In genomic region chr1:71080178-71080781, GRCh38 we compare ENCODE assay signal across 8 cellular contexts. TPM values are rescaled to one million over a fixed set of nuclear protein-coding genes. Genes with fewer than 3 reads are reported as not detected.
A peak's percentile ranks its signal among the peaks of the same experiment; 100 is the strongest.
DNase-seq lines count a peak whose midpoint lies in the region; ATAC-seq, FAIRE-seq and TF ChIP-seq lines count a peak whose summit lies in the region.

No MANE protein-coding gene starts in this region.

- TF ChIP-seq EP300 in HepG2 (IDR thresholded peaks at IDR 0.05; ENCODE audit: low read depth in 2 of 2, low read length in 2 of 2), result no peak
- TF ChIP-seq EP300 in HepG2 (CRISPR knock-in tag; IDR thresholded peaks at IDR 0.05; ENCODE audit: borderline replicate concordance), result no peak

- H3K4me1 ChIP-seq in HEK293 (ENCODE audit: control insufficient read depth, insufficient read depth, low read length) (0 out of 2 replicates have a peak, but pooled peaks cover 3% of the 10 kb centered on the region), OCI-LY1 (ENCODE audit: insufficient read depth, low read length, severe bottlenecking) (peaks cover 23% of the 10 kb centered on the region), mammary epithelial cell (ENCODE audit: insufficient read depth, low read length) (peaks cover 7% of the 10 kb centered on the region), HepG2 (ENCODE audit: insufficient read depth, low read length) (peaks cover 28% of the 10 kb centered on the region), stomach smooth muscle (ENCODE audit: control insufficient read depth, insufficient read depth, low read length) (peaks cover 3% of the 10 kb centered on the region)

- no peaks in the 10 kb centered on the region for H3K9me2 ChIP-seq in OCI-LY1 (ENCODE audit: low read depth, low read length)

- WGBS in mammary epithelial cell (ENCODE audit: low coverage, missing lambda C conversion rate), result 3% methylated on average over 10 of the region's 20 CpGs
- WGBS in HepG2 (ENCODE audit: low lambda C conversion rate), result under 1% methylated on average over 20 of the region's 20 CpGs

- BruUV-seq in mammary epithelial cell (replicated peaks; lab: Mats Ljungman, UMichigan) (TSS peak; percentile 41), HepG2 (replicated peaks; lab: Mats Ljungman, UMichigan) (TSS peak; percentile 53)

- H4K20me1 ChIP-seq in OCI-LY1 (ENCODE audit: insufficient read depth, low read length) (0 out of 2 replicates have a peak, but pooled peaks cover 6% of the 10 kb centered on the region), mammary epithelial cell (ENCODE audit: insufficient read depth, low read length) (peaks cover 2% of the 10 kb centered on the region), HepG2 (ENCODE audit: insufficient read depth, low read length) (peaks cover 26% of the 10 kb centered on the region)

- H2AFZ ChIP-seq in OCI-LY1 (ENCODE audit: low read length), result no peak overlapping the region
- peak overlapping the region; percentile 95 for H2AFZ ChIP-seq in mammary epithelial cell (ENCODE audit: low read depth, low read length)
- H2AFZ ChIP-seq in HepG2 (ENCODE audit: low read length), result peak overlapping the region; percentile 95

- H3K27me3 ChIP-seq in OCI-LY1 (ENCODE audit: insufficient read depth, low read length), result no peaks in the 10 kb centered on the region
- H3K27me3 ChIP-seq in mammary epithelial cell (ENCODE audit: insufficient read depth, low read length), result no peaks in the 10 kb centered on the region
- peaks cover 0 to 4% of the 10 kb centered on the region in 2 experiments; a peak in 1 of 5 replicates for H3K27me3 ChIP-seq in HepG2 (ENCODE audit: control insufficient read depth in 1 of 2, insufficient read depth in 2 of 2, low read length in 2 of 2)
- no peaks in the 10 kb centered on the region for H3K27me3 ChIP-seq in stomach smooth muscle (ENCODE audit: control insufficient read depth in 1 of 2, insufficient read depth in 2 of 2, low read length in 2 of 2)

- no peaks in the 10 kb centered on the region for H3K9me3 ChIP-seq in HEK293 (ENCODE audit: control insufficient read depth, insufficient read depth, low read depth, low read length)
- no peaks in the 10 kb centered on the region for H3K9me3 ChIP-seq in OCI-LY1 (ENCODE audit: low read length)
- H3K9me3 ChIP-seq in mammary epithelial cell (replicated peaks; ENCODE audit: insufficient read depth, low read length), result no peaks in the 10 kb centered on the region
- no peaks in the 10 kb centered on the region for H3K9me3 ChIP-seq in HepG2 (ENCODE audit: low read length)
- H3K9me3 ChIP-seq in stomach smooth muscle (ENCODE audit: control insufficient read depth in 2 of 2, low read length in 2 of 2), result no peaks in the 10 kb centered on the region

- H3K36me3 ChIP-seq in HEK293 (ENCODE audit: control insufficient read depth in 2 of 2, insufficient read depth in 1 of 2, low read length in 2 of 2) (peaks cover 22 to 38% of the 10 kb centered on the region in 2 experiments), OCI-LY1 (ENCODE audit: insufficient read depth, low read length) (peaks cover 39% of the 10 kb centered on the region), mammary epithelial cell (ENCODE audit: insufficient read depth, low read length) (peaks cover 16% of the 10 kb centered on the region), HepG2 (replicated peaks in 1 of 2; ENCODE audit: control insufficient read depth in 1 of 2, insufficient read depth in 2 of 2, low read length in 2 of 2) (peaks cover 8 to 29% of the 10 kb centered on the region in 2 experiments), stomach smooth muscle (ENCODE audit: control insufficient read depth in 2 of 2, insufficient read depth in 2 of 2, low read length in 2 of 2) (peaks cover 15 to 17% of the 10 kb centered on the region in 2 donors)

- no peaks in the 10 kb centered on the region for H3F3A ChIP-seq in OCI-LY1 (ENCODE audit: insufficient read depth, low read length)

- CTCF ChIA-PET in HEK293 (lab: Yijun Ruan, JAX) (interaction anchor here (1.0 to 1.5 kb wide), 3 partner anchors 10 to 80 kb away, joined by 3 to 9 read pairs (median 4); no protein-coding TSS in a partner anchor), mammary epithelial cell (lab: Charles Lee; ENCODE audit: low non-redundant PET) (no interaction called here), HepG2 (lab: Yijun Ruan, JAX; ENCODE audit: low intra/inter-chr PET ratio, low total read pairs) (no interaction called here)

- no peak for TF ChIP-seq RAD21 in HepG2 (CRISPR knock-in tag; IDR thresholded peaks at IDR 0.05)

- peak; percentile 32 for DNase-seq in SIG-M5 treated with dmso at 0.1 percent for 504 hours (lab: John Stamatoyannopoulos, UW; ENCODE audit: unreplicated experiment)
- DNase-seq in SIG-M5 (lab: John Stamatoyannopoulos, UW), result no peak
- DNase-seq in mammary epithelial cell, result peak; percentile 15
- peak; percentile 6 for DNase-seq in HepG2 (ENCODE audit: low spot score)

- peak overlapping the region; percentile 70 for H3K4me3 ChIP-seq in HEK293 (ENCODE audit: low read depth, low read length)
- H3K4me3 ChIP-seq in OCI-LY1 (ENCODE audit: low read depth, low read length, poor library complexity, severe bottlenecking), result peak overlapping the region; percentile 98
- H3K4me3 ChIP-seq in mammary epithelial cell (replicated peaks in 1 of 3; ENCODE audit: insufficient read depth in 1 of 3, low read depth in 2 of 3, low read length in 3 of 3), result peak overlapping the region; percentile 83 to 99 (median 92)
- H3K4me3 ChIP-seq in HepG2 (replicated peaks in 1 of 3; ENCODE audit: insufficient read depth in 1 of 3, low read depth in 2 of 3, low read length in 3 of 3), result peak overlapping the region; percentile 93 to 99 (median 97)
- H3K4me3 ChIP-seq in stomach smooth muscle (ENCODE audit: low read length in 2 of 2), result peak overlapping the region; percentile 91 to 94

- dilution Hi-C loops in mammary epithelial cell (cut with HindIII; ENCODE audit: low sequenced_read_pairs), result no loop called here

- peaks cover 34% of the 10 kb centered on the region for H3K79me2 ChIP-seq in OCI-LY1 (ENCODE audit: insufficient read depth, low read length)
- H3K79me2 ChIP-seq in mammary epithelial cell (ENCODE audit: insufficient read depth, low read length), result peaks cover 53% of the 10 kb centered on the region
- peaks cover 40% of the 10 kb centered on the region for H3K79me2 ChIP-seq in HepG2 (ENCODE audit: insufficient read depth, low read length)

- peak overlapping the region; percentile 99 for H3K9ac ChIP-seq in OCI-LY1 (ENCODE audit: low read length)
- H3K9ac ChIP-seq in mammary epithelial cell (ENCODE audit: insufficient read depth, low read length), result peak overlapping the region; percentile 99
- H3K9ac ChIP-seq in HepG2 (ENCODE audit: insufficient read depth, low read depth, low read length), result peak overlapping the region; percentile 100
- H3K9ac ChIP-seq in stomach smooth muscle (ENCODE audit: low read length in 2 of 2), result peak overlapping the region; percentile 83 to 95

- intact Hi-C loops in mammary epithelial cell (cut with micrococcal nuclease), result loop anchor here (10.0 kb wide), 1 partner anchor 1205 kb away; the partner anchor contains the start of gene NEGR1
- intact Hi-C loops in HepG2 (cut with micrococcal nuclease; ENCODE audit: unreplicated experiment), result loop anchor here (5.0 to 10.0 kb wide), 2 partner anchors 873 to 1405 kb away; partner anchors contain the start of gene LRRC40

- ATAC-seq in HepG2 (peak; percentile 63), GM18519 (IDR thresholded peaks at IDR 0.05; ENCODE audit: low FRiP score, unreplicated experiment) (no peak)

- in situ Hi-C loops in mammary epithelial cell (cut with MboI; ENCODE audit: low sequenced_read_pairs in 2 of 2), result no loop called here
- in situ Hi-C loops in HepG2 (cut with HindIII; ENCODE audit: extremely low pct_ligation_motif_present, low pct_unique_long_range_greater_than_20kb), result loop anchor here (10.0 to 25.0 kb wide), 2 partner anchors 875 to 957 kb away; partner anchors contain the start of gene LRRC40

- H3K27ac ChIP-seq in HEK293 (ENCODE audit: extremely low read depth, low read depth, low read length) (peak overlapping the region; percentile 72), OCI-LY1 (ENCODE audit: low read depth, low read length, poor library complexity, severe bottlenecking) (peak overlapping the region; percentile 89), mammary epithelial cell (ENCODE audit: insufficient read depth, low read depth, low read length) (peak overlapping the region; percentile 98), HepG2 (ENCODE audit: extremely low read length, insufficient read depth, low read length) (peak overlapping the region; percentile 98), stomach smooth muscle (ENCODE audit: low read length) (peak overlapping the region; percentile 88)

- POLR2A ChIA-PET in HEK293 (lab: Yijun Ruan, JAX), result interaction anchor here (0.7 to 1.3 kb wide), 2 partner anchors 11 to 388 kb away, joined by 3 read pairs; no protein-coding TSS in a partner anchor
- POLR2A ChIA-PET in HepG2 (lab: Yijun Ruan, JAX), result interaction anchor here (1.3 to 1.5 kb wide), 3 partner anchors 14 to 726 kb away, joined by 4 to 6 read pairs (median 5); partner anchors contain the start of gene ANKRD13C

- FAIRE-seq in HepG2 (lab: Jason Lieb, UNC), result no peak

- TF ChIP-seq CTCF in HEK293 (tag by site-specific recombination; IDR thresholded peaks at IDR 0.05) (no peak), OCI-LY1 (IDR thresholded peaks at IDR 0.05; ENCODE audit: low read length) (no peak), mammary epithelial cell (conservative IDR thresholded peaks at IDR 0.05 in 1 of 2, IDR thresholded peaks at IDR 0.05 in 1 of 2; ENCODE audit: extremely low read depth in 1 of 2, insufficient read depth in 1 of 2, low read depth in 1 of 2, low read length in 2 of 2) (no peak), HepG2 (CRISPR knock-in tag; IDR thresholded peaks at IDR 0.05) (no peak)

- H3K4me2 ChIP-seq in OCI-LY1 (ENCODE audit: low read length), result peak overlapping the region; percentile 90
- peak overlapping the region; percentile 94 for H3K4me2 ChIP-seq in mammary epithelial cell (ENCODE audit: insufficient read depth, low read depth, low read length)
- H3K4me2 ChIP-seq in HepG2 (ENCODE audit: low read depth, low read length), result peak overlapping the region; percentile 88

- no peak for TF ChIP-seq POLR2A in HepG2 (IDR thresholded peaks at IDR 0.05; ENCODE audit: insufficient read depth in 1 of 2, low read depth in 2 of 2, low read length in 2 of 2)

RNA-seq across cellular contexts. Expression of gene ZRANB2, which starts 0.6 kb away (rescaled TPM):
- 10 to 100 TPM; 40.7 to 80.8 TPM for total RNA-seq in mammary epithelial cell
- polyA plus RNA-seq in mammary epithelial cell, result 36.3 TPM
- 28.1 TPM for polyA minus RNA-seq in mammary epithelial cell
- total RNA-seq in HepG2 (2016; rRNA removed; fragmentation: Illumina TruSeq; extraction: Trizol), result 42.8 and 43.0 TPM in 2 replicates
- 3.3 and 4.7 TPM in 2 replicates for total RNA-seq in HepG2 (2016; cell fraction: cytosol; rRNA removed; fragmentation: Illumina TruSeq; extraction: Trizol; ENCODE audit: low read depth)
- total RNA-seq in HepG2 (2016; cell fraction: insoluble cytoplasmic fraction; rRNA removed; fragmentation: Illumina TruSeq; extraction: Trizol), result 40.1 and 44.2 TPM in 2 replicates
- total RNA-seq in HepG2 (2016; cell fraction: membrane; rRNA removed; fragmentation: Illumina TruSeq; extraction: Trizol), result 7.4 and 9.4 TPM in 2 replicates
- 99.8 and 126 TPM in 2 replicates for total RNA-seq in HepG2 (2016; cell fraction: nucleus; rRNA removed; fragmentation: Illumina TruSeq; extraction: Trizol)
- 41.0 and 45.4 TPM in 2 replicates for polyA plus RNA-seq in HepG2 (2011; rRNA removed)
- polyA plus RNA-seq in HepG2 (2011; cell fraction: cytosol; rRNA removed), result 7.0 and 10.1 TPM in 2 replicates
- polyA plus RNA-seq in HepG2 (2011; cell fraction: nucleus; rRNA removed), result 84.0 and 107 TPM in 2 replicates
- 42.2 and 49.3 TPM in 2 replicates for polyA plus RNA-seq in HepG2 (2012)
- 2.9 and 3.2 TPM in 2 replicates for polyA plus RNA-seq in HepG2 (2016; cell fraction: cytosol; fragmentation: Illumina TruSeq; extraction: Trizol; ENCODE audit: low read depth)
- 60.2 and 66.7 TPM in 2 replicates for polyA plus RNA-seq in HepG2 (2016; cell fraction: insoluble cytoplasmic fraction; fragmentation: Illumina TruSeq; extraction: Trizol; ENCODE audit: low read depth)
- polyA plus RNA-seq in HepG2 (2016; cell fraction: membrane; fragmentation: Illumina TruSeq; extraction: Trizol; ENCODE audit: low read depth), result 5.2 and 5.3 TPM in 2 replicates
- 194 and 204 TPM in 2 replicates for polyA plus RNA-seq in HepG2 (2016; cell fraction: nucleus; fragmentation: Illumina TruSeq; extraction: Trizol; ENCODE audit: insufficient read depth, low read depth)
- 7.3 and 26.9 TPM in 2 replicates for polyA minus RNA-seq in HepG2 (2011; rRNA and poly(A)+ RNA removed; ENCODE audit: low replicate concordance)
- polyA minus RNA-seq in HepG2 (2011; cell fraction: cytosol; rRNA and poly(A)+ RNA removed), result 6.8 and 11.9 TPM in 2 replicates
- polyA minus RNA-seq in HepG2 (2011; cell fraction: nucleus; rRNA and poly(A)+ RNA removed), result 134 and 164 TPM in 2 replicates

RNA-seq across cellular contexts. Expression of gene PTGER3, which starts 32.7 kb away (rescaled TPM):
- total RNA-seq in mammary epithelial cell, result not detected
- not detected for polyA plus RNA-seq in mammary epithelial cell
- polyA minus RNA-seq in mammary epithelial cell, result not detected
- not detected in 2 replicates for total RNA-seq in HepG2 (2016; rRNA removed; fragmentation: Illumina TruSeq; extraction: Trizol)
- not detected in 2 replicates for total RNA-seq in HepG2 (2016; cell fraction: cytosol; rRNA removed; fragmentation: Illumina TruSeq; extraction: Trizol; ENCODE audit: low read depth)
- total RNA-seq in HepG2 (2016; cell fraction: insoluble cytoplasmic fraction; rRNA removed; fragmentation: Illumina TruSeq; extraction: Trizol), result 0.04 TPM in 1 of 2 replicates, not detected in the other
- total RNA-seq in HepG2 (2016; cell fraction: membrane; rRNA removed; fragmentation: Illumina TruSeq; extraction: Trizol), result not detected in 2 replicates
- not detected in 2 replicates for total RNA-seq in HepG2 (2016; cell fraction: nucleus; rRNA removed; fragmentation: Illumina TruSeq; extraction: Trizol)
- 0.01 TPM in 1 of 2 replicates, not detected in the other for polyA plus RNA-seq in HepG2 (2011; rRNA removed)
- polyA plus RNA-seq in HepG2 (2011; cell fraction: cytosol; rRNA removed), result not detected in 2 replicates
- not detected in 2 replicates for polyA plus RNA-seq in HepG2 (2011; cell fraction: nucleus; rRNA removed)
- polyA plus RNA-seq in HepG2 (2012), result not detected in 2 replicates
- not detected in 2 replicates for polyA plus RNA-seq in HepG2 (2016; cell fraction: cytosol; fragmentation: Illumina TruSeq; extraction: Trizol; ENCODE audit: low read depth)
- polyA plus RNA-seq in HepG2 (2016; cell fraction: insoluble cytoplasmic fraction; fragmentation: Illumina TruSeq; extraction: Trizol; ENCODE audit: low read depth), result not detected in 2 replicates
- polyA plus RNA-seq in HepG2 (2016; cell fraction: membrane; fragmentation: Illumina TruSeq; extraction: Trizol; ENCODE audit: low read depth), result not detected in 2 replicates
- not detected in 2 replicates for polyA plus RNA-seq in HepG2 (2016; cell fraction: nucleus; fragmentation: Illumina TruSeq; extraction: Trizol; ENCODE audit: insufficient read depth, low read depth)
- not detected in 2 replicates for polyA minus RNA-seq in HepG2 (2011; rRNA and poly(A)+ RNA removed; ENCODE audit: low replicate concordance)
- polyA minus RNA-seq in HepG2 (2011; cell fraction: cytosol; rRNA and poly(A)+ RNA removed), result not detected in 2 replicates
- 0.26 TPM in 1 of 2 replicates, not detected in the other for polyA minus RNA-seq in HepG2 (2011; cell fraction: nucleus; rRNA and poly(A)+ RNA removed)
